21 cellular contexts compared by ENCODE assay signal in the genomic region with DNA sequence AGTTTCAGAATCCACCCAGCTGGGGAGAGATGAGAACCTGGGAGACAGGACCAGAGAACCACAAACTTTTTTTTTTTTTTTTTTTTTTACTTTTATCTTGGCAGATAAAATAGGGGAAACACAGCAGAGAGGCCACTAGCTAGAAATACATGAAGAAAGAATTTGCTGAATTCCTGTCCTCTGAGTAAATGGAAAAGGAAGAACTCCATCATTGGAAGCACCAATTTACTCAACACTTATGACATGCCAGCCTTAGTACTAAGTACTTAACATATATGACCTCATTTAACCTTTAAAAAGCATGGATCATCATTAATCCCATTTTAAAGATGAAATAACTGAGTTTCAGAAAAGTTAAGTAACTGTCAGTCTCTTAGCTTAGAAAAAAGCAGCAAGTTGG.
DNase-seq lines count a peak whose midpoint lies in the region; ATAC-seq and TF ChIP-seq lines count a peak whose summit lies in the region.
"Had no signal": no experiment of that assay in that cellular context is flagged by ENCODE, and none has a peak within 500 bp of the region (broad histone marks: within the 10 kb centered on the region; RNA-seq: fewer than 3 reads in every experiment).

No MANE protein-coding gene starts in this region.

- H3K4me3 Mint-ChIP-seq in HFFc6, result peak overlapping the region; percentile 47
- no peak overlapping the region for H3K4me3 Mint-ChIP-seq in CD4-positive, alpha-beta T cell

- H3K27me3 ChIP-seq in foreskin keratinocyte, result no peaks in the 10 kb centered on the region
- H3K27me3 ChIP-seq in CD4-positive, alpha-beta T cell (ENCODE audit: control insufficient read depth, insufficient read depth, low read length), result peaks cover 4% of the 10 kb centered on the region
- H3K27me3 ChIP-seq: ascending aorta, right lobe of liver, vagina had no signal

- peaks cover 26% of the 10 kb centered on the region for H3K36me3 Mint-ChIP-seq in HFFc6 (ENCODE audit: low read depth)
- no peaks in the 10 kb centered on the region for H3K36me3 Mint-ChIP-seq in CD4-positive, alpha-beta T cell (ENCODE audit: low read depth)

- POLR2A ChIA-PET in CD4-positive, alpha-beta T cell (lab: Charles Lee), result no interaction called here

- no peak overlapping the region for H3K27ac ChIP-seq in foreskin keratinocyte
- no peak overlapping the region for H3K27ac ChIP-seq in CD4-positive, alpha-beta T cell (ENCODE audit: low read depth, low read length)
- H3K27ac ChIP-seq: ascending aorta, right lobe of liver, vagina had no signal

- peaks cover 41% of the 10 kb centered on the region for H3K4me1 Mint-ChIP-seq in HFFc6 (ENCODE audit: low read depth)
- no peaks in the 10 kb centered on the region for H3K4me1 Mint-ChIP-seq in CD4-positive, alpha-beta T cell (ENCODE audit: low read depth)

- no peak for TF ChIP-seq CTCF in HFFc6 (IDR thresholded peaks at IDR 0.05)
- TF ChIP-seq CTCF in foreskin keratinocyte (conservative IDR thresholded peaks at IDR 0.05), result no peak
- TF ChIP-seq CTCF in CD4-positive, alpha-beta T cell (IDR thresholded peaks at IDR 0.05), result no peak

- peaks cover 20% of the 10 kb centered on the region for H3K9me3 Mint-ChIP-seq in HFFc6
- peaks cover 9% of the 10 kb centered on the region for H3K9me3 Mint-ChIP-seq in CD4-positive, alpha-beta T cell

- H3K4me1 ChIP-seq in foreskin keratinocyte, result peaks cover 6% of the 10 kb centered on the region
- H3K4me1 ChIP-seq: ascending aorta, right lobe of liver, vagina had no signal

- peak; percentile 84 for DNase-seq in AG08395 (ENCODE audit: low spot score)
- DNase-seq in HFFc6, result peak; percentile 83
- DNase-seq in astrocyte of the hippocampus (ENCODE audit: low read depth, low spot score), result peak; percentile 66
- peak; percentile 76 to 87 for DNase-seq in foreskin keratinocyte
- DNase-seq in germinal center (ENCODE audit: low spot score), result no peak
- no peak for DNase-seq in CD4-positive, alpha-beta T cell
- DNase-seq in foreskin melanocyte, result no peak
- DNase-seq: activated CD4-positive, CD25-positive, alpha-beta regulatory T cell treated with anti-CD3 and anti-CD28 coated beads, Interleukin-2, amount 50 U/mL, for 72 hours; activated gamma-delta T cell; COR-L47; erythroblast; left ventricle myocardium superior; NCI-H1048; NCI-H2107; occipital lobe; right lobe of liver; stimulated activated CD4-positive, alpha-beta T cell treated with anti-CD3 and anti-CD28 coated beads, Interleukin-2, amount 100 ng/mL, for 24 hours had no signal

- CTCF ChIA-PET in CD4-positive, alpha-beta T cell (lab: Charles Lee), result no interaction called here

- intact Hi-C loops in CD4-positive, alpha-beta T cell (cut with DNase I, micrococcal nuclease), result no loop called here

- peak; percentile 83 for ATAC-seq in foreskin keratinocyte
- no peak for ATAC-seq in CD4-positive, alpha-beta T cell (ENCODE audit: poor library complexity)
- ATAC-seq in HG02678 (IDR thresholded peaks at IDR 0.05; ENCODE audit: unreplicated experiment), result no peak
- ATAC-seq: GM12878, left ventricle myocardium superior, right lobe of liver had no signal

- H3K9me3 ChIP-seq in CD4-positive, alpha-beta T cell (ENCODE audit: control insufficient read depth, low read length), result no peaks in the 10 kb centered on the region
- H3K9me3 ChIP-seq: right lobe of liver, vagina had no signal

- H3K27me3 Mint-ChIP-seq in HFFc6 (ENCODE audit: insufficient read depth), result no peaks in the 10 kb centered on the region
- H3K27me3 Mint-ChIP-seq in CD4-positive, alpha-beta T cell, result no peaks in the 10 kb centered on the region

- peak overlapping the region; percentile 85 for H3K27ac Mint-ChIP-seq in HFFc6
- H3K27ac Mint-ChIP-seq in CD4-positive, alpha-beta T cell, result no peak overlapping the region

Comparison
In these comparisons a context has a peak if more than half of its experiments do, and no peak if none do; other contexts are left out.
1. DNase-seq: peak in AG08395 (single experiment), HFFc6 (single experiment), astrocyte of the hippocampus (single experiment) and foreskin keratinocyte (2 of 2); none in germinal center (single experiment), CD4-positive, alpha-beta T cell (0 of 10) and foreskin melanocyte (single experiment).